In genomic region chr17:4867535-4867934, GRCh38 we compare ENCODE assay signal across 1 cellular context. TPM values are rescaled to one million over a fixed set of nuclear protein-coding genes. Genes with fewer than 3 reads are reported as not detected.
"Had no signal": no experiment of that assay in that cellular context is flagged by ENCODE, and none has a peak within 500 bp of the region (broad histone marks: within the 10 kb centered on the region; RNA-seq: fewer than 3 reads in every experiment).

No MANE protein-coding gene starts in this region.

RNA-seq across cellular contexts. Expression of gene CHRNE, which starts 35.4 kb away (rescaled TPM):
- total RNA-seq: myocyte had no signal
